16 cellular contexts compared by ENCODE assay signal in the genomic region with DNA sequence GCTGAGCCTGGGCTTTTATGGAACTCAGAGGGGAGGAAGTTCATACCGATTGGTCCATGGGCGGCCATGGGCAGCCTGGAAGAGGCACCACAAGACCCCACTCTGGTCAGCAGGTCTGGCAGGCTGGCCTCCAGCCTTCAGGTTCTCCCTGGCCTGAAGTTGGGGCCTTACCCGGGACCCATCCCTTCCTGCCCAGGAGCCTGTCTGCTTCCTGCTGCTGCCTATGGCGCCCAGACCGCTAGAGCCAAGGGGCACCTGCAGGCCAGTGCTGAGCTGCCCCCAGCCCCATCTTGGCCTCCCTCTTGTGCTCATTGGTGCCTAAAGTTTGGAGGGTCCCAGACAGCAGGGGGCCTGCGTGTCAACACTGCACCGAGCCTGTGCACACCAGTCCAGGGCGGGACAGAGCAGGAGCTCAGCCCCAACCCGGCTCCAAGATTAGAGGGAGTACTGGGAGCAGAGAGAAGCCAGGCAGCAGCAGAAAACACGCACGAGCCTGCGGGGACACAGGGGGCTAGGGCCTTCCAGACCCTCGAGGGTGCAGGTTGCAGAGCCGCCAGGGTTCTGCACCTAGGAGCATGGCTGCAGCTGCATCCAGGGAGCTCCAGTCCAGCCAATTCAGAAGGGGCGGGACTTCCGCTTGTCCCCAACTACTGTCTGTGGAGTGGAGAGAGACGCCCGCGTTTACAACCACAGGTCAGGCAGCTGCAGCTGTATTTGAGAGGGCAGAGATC. TPM values are rescaled to one million over a fixed set of nuclear protein-coding genes. Genes with fewer than 3 reads are reported as not detected.
DNase-seq lines count a peak whose midpoint lies in the region; ATAC-seq and TF ChIP-seq lines count a peak whose summit lies in the region.
"Had no signal": no experiment of that assay in that cellular context is flagged by ENCODE, and none has a peak within 500 bp of the region (broad histone marks: within the 10 kb centered on the region; RNA-seq: fewer than 3 reads in every experiment).

No MANE protein-coding gene starts in this region.

- H3K27me3 Mint-ChIP-seq in Calu3 (ENCODE audit: unreplicated experiment), result no peaks in the 10 kb centered on the region
- H3K27me3 Mint-ChIP-seq in activated T-helper 17 cell treated with anti-CD3 and anti-CD28 coated beads, Interleukin-2, amount 50 U/mL, for 72 hours, result no peaks in the 10 kb centered on the region
- H3K27me3 Mint-ChIP-seq in effector memory CD8-positive, alpha-beta T cell, result no peaks in the 10 kb centered on the region
- H3K27me3 Mint-ChIP-seq: activated CD8-positive, alpha-beta T cell treated with anti-CD3 and anti-CD28 coated beads for 36 hours; type B pancreatic cell had no signal

- CTCF ChIA-PET in Calu3 (lab: Charles Lee), result no interaction called here

- DNase-seq in Calu3 (peak; percentile 47), HuH-7 (ENCODE audit: low spot score) (peak; percentile 32), NCI-H69 (lab: John Stamatoyannopoulos, UW) (peak; percentile 73), fibroblast of villous mesenchyme (ENCODE audit: low read depth) (no peak), 8988T (no peak), hypothalamus (lab: John Stamatoyannopoulos, UW) (no peak)
- DNase-seq in effector memory CD8-positive, alpha-beta T cell, result no peak
- DNase-seq: activated CD8-positive, alpha-beta T cell treated with anti-CD3 and anti-CD28 coated beads for 36 hours; amniotic stem cell; mesenchymal stem cell; MV-4-11; NK-92 treated with Interleukin-12 subunit alpha and Interleukin-12 subunit beta, amount 100 ng/mL, for 24 hours; stimulated activated CD4-positive, alpha-beta T cell treated with anti-CD3 and anti-CD28 coated beads, Interleukin-4, amount 100 ng/mL, for 4 hours had no signal

- intact Hi-C loops in Calu3 (cut with micrococcal nuclease; ENCODE audit: unreplicated experiment), result no loop called here

- H3K36me3 Mint-ChIP-seq in Calu3 (ENCODE audit: insufficient read depth, unreplicated experiment), result no peaks in the 10 kb centered on the region
- no peaks in the 10 kb centered on the region for H3K36me3 Mint-ChIP-seq in activated T-helper 17 cell treated with anti-CD3 and anti-CD28 coated beads, Interleukin-2, amount 50 U/mL, for 72 hours (ENCODE audit: low read depth)
- H3K36me3 Mint-ChIP-seq in effector memory CD8-positive, alpha-beta T cell (ENCODE audit: insufficient read depth), result no peaks in the 10 kb centered on the region
- H3K36me3 Mint-ChIP-seq: type B pancreatic cell had no signal

- BruUV-seq in Calu3 (replicated peaks; lab: Mats Ljungman, UMichigan), result no TSS peak

- H3K9me3 Mint-ChIP-seq in Calu3 (ENCODE audit: low read depth, unreplicated experiment), result no peaks in the 10 kb centered on the region
- H3K9me3 Mint-ChIP-seq in activated T-helper 17 cell treated with anti-CD3 and anti-CD28 coated beads, Interleukin-2, amount 50 U/mL, for 72 hours, result no peaks in the 10 kb centered on the region
- no peaks in the 10 kb centered on the region for H3K9me3 Mint-ChIP-seq in effector memory CD8-positive, alpha-beta T cell
- H3K9me3 Mint-ChIP-seq: activated CD8-positive, alpha-beta T cell treated with anti-CD3 and anti-CD28 coated beads for 36 hours had no signal

- peak overlapping the region; percentile 67 for H3K4me3 Mint-ChIP-seq in Calu3 (ENCODE audit: low read depth, unreplicated experiment)
- no peak overlapping the region for H3K4me3 Mint-ChIP-seq in activated T-helper 17 cell treated with anti-CD3 and anti-CD28 coated beads, Interleukin-2, amount 50 U/mL, for 72 hours
- no peak overlapping the region for H3K4me3 Mint-ChIP-seq in effector memory CD8-positive, alpha-beta T cell
- H3K4me3 Mint-ChIP-seq: activated CD8-positive, alpha-beta T cell treated with anti-CD3 and anti-CD28 coated beads for 36 hours; type B pancreatic cell had no signal

- H3K27ac Mint-ChIP-seq in Calu3 (ENCODE audit: unreplicated experiment), result no peak overlapping the region
- no peak overlapping the region for H3K27ac Mint-ChIP-seq in activated T-helper 17 cell treated with anti-CD3 and anti-CD28 coated beads, Interleukin-2, amount 50 U/mL, for 72 hours
- no peak overlapping the region for H3K27ac Mint-ChIP-seq in effector memory CD8-positive, alpha-beta T cell
- H3K27ac Mint-ChIP-seq: activated CD8-positive, alpha-beta T cell treated with anti-CD3 and anti-CD28 coated beads for 36 hours; type B pancreatic cell had no signal

- H3K4me3 ChIP-seq in fibroblast of villous mesenchyme (ENCODE audit: low read depth, low read length), result peak overlapping the region; percentile 12
- H3K4me3 ChIP-seq: SJSA1 had no signal

- TF ChIP-seq CTCF in Calu3 (IDR thresholded peaks at IDR 0.05; ENCODE audit: unreplicated experiment) (no peak), fibroblast of villous mesenchyme (IDR thresholded peaks at IDR 0.05; ENCODE audit: insufficient read depth, low read depth, low read length) (no peak)

- no peaks in the 10 kb centered on the region for H3K4me1 Mint-ChIP-seq in Calu3 (ENCODE audit: low read depth, unreplicated experiment)
- H3K4me1 Mint-ChIP-seq in activated T-helper 17 cell treated with anti-CD3 and anti-CD28 coated beads, Interleukin-2, amount 50 U/mL, for 72 hours, result no peaks in the 10 kb centered on the region
- H3K4me1 Mint-ChIP-seq in effector memory CD8-positive, alpha-beta T cell (ENCODE audit: low read depth in 2 of 2), result no peaks in the 10 kb centered on the region

- no peak for ATAC-seq in activated T-helper 17 cell treated with anti-CD3 and anti-CD28 coated beads, Interleukin-2, amount 50 U/mL, for 72 hours (replicated peaks)
- ATAC-seq in effector memory CD8-positive, alpha-beta T cell (replicated peaks), result no peak
- ATAC-seq: activated CD8-positive, alpha-beta T cell treated with anti-CD3 and anti-CD28 coated beads for 36 hours had no signal

RNA-seq across cellular contexts. Expression of gene ZNF280C, which starts 30.7 kb away (rescaled TPM):
- total RNA-seq in Calu3 (2022), result 7.9 and 8.8 TPM in 2 replicates
- 7.1 and 12.1 TPM in 2 replicates for total RNA-seq in fibroblast of villous mesenchyme
- total RNA-seq in activated T-helper 17 cell treated with anti-CD3 and anti-CD28 coated beads, Interleukin-2, amount 50 U/mL, for 72 hours, result 1 to 10 TPM; 4.8 to 8.2 TPM

RNA-seq across cellular contexts. Expression of gene SLC25A14, which starts 40.3 kb away (rescaled TPM):
- 12.1 and 15.4 TPM in 2 replicates for total RNA-seq in Calu3 (2022)
- 12.5 and 12.9 TPM in 2 replicates for total RNA-seq in fibroblast of villous mesenchyme
- 10 to 100 TPM; 11.6 to 15.7 TPM for total RNA-seq in activated T-helper 17 cell treated with anti-CD3 and anti-CD28 coated beads, Interleukin-2, amount 50 U/mL, for 72 hours

Comparison
In these comparisons a context has a peak if more than half of its experiments do, and no peak if none do; other contexts are left out.
1. DNase-seq: peak in Calu3 (single experiment), HuH-7 (single experiment) and NCI-H69 (single experiment); none in fibroblast of villous mesenchyme (single experiment), 8988T (single experiment), effector memory CD8-positive, alpha-beta T cell (0 of 3) and hypothalamus (0 of 51).